Comparison of ENCODE assay signal across 1 cellular context in the genomic region with DNA sequence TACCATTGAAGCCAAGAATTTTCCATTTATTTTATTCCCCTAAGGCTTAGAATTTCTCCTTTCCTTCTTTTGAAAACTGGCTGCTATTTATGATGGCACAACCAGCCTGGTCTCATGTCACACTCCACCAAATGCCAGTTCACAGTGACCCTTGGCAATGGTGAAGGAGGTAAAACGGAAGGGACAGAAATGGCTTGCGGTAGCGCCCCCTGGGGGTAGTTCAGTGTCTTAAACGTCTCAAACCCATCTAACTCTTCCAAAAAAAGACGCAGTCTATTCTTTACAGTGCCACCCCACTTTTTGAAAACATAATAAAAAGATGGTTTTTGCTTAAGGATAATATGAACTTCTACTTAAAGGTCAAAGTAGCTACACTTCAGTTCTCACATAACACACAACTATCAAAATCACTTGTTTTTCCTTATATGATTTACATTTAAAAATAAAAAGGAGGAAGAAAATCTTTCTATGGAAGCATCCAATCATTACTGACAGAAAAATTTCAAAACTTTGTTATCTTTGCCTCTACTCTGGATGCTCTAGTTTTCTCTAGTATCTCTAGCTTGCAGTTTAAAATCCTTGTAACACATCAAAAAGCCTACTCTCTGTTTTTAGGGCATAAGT.
TF ChIP-seq lines count a peak whose summit lies in the region.

No MANE protein-coding gene starts in this region.

TF ChIP-seq in HepG2, 621 proteins besides CTCF, POLR2A, EP300 and RAD21 (continued from another document):
- TF ChIP-seq, protein P1, sequence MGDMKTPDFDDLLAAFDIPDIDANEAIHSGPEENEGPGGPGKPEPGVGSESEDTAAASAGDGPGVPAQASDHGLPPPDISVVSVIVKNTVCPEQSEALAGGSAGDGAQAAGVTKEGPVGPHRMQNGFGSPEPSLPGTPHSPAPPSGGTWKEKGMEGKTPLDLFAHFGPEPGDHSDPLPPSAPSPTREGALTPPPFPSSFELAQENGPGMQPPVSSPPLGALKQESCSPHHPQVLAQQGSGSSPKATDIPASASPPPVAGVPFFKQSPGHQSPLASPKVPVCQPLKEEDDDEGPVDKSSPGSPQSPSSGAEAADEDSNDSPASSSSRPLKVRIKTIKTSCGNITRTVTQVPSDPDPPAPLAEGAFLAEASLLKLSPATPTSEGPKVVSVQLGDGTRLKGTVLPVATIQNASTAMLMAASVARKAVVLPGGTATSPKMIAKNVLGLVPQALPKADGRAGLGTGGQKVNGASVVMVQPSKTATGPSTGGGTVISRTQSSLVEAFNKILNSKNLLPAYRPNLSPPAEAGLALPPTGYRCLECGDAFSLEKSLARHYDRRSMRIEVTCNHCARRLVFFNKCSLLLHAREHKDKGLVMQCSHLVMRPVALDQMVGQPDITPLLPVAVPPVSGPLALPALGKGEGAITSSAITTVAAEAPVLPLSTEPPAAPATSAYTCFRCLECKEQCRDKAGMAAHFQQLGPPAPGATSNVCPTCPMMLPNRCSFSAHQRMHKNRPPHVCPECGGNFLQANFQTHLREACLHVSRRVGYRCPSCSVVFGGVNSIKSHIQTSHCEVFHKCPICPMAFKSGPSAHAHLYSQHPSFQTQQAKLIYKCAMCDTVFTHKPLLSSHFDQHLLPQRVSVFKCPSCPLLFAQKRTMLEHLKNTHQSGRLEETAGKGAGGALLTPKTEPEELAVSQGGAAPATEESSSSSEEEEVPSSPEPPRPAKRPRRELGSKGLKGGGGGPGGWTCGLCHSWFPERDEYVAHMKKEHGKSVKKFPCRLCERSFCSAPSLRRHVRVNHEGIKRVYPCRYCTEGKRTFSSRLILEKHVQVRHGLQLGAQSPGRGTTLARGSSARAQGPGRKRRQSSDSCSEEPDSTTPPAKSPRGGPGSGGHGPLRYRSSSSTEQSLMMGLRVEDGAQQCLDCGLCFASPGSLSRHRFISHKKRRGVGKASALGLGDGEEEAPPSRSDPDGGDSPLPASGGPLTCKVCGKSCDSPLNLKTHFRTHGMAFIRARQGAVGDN (CRISPR knock-in tag; IDR thresholded peaks at IDR 0.05): no peak
- 0 out of 2 replicates have a peak, but pooled peaks have one; percentile 65 for TF ChIP-seq HOMEZ (CRISPR knock-in tag; IDR thresholded peaks at IDR 0.05; ENCODE audit: low read depth)
- TF ChIP-seq PRPF4 (IDR thresholded peaks at IDR 0.05; ENCODE audit: low read depth, low read length, poor library complexity, severe bottlenecking): no peak
- 0 out of 2 replicates have a peak, but pooled peaks have one; percentile 24 for TF ChIP-seq ZMYM4 (CRISPR knock-in tag; IDR thresholded peaks at IDR 0.05)
- TF ChIP-seq, protein P2, sequence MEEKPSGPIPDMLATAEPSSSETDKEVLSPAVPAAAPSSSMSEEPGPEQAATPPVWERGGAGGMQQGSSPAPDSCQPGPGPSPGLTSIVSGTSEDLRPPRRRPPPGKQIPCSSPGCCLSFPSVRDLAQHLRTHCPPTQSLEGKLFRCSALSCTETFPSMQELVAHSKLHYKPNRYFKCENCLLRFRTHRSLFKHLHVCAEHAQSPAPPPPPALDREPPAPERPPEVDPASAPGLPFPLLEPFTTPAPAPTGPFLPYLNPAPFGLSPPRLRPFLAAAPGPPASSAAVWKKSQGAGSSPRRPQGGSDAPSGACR (CRISPR knock-in tag; IDR thresholded peaks at IDR 0.05): no peak
- no peak for TF ChIP-seq THYN1 (CRISPR knock-in tag; IDR thresholded peaks at IDR 0.05; ENCODE audit: borderline replicate concordance, low read depth)
